ENCODE assay signal across 25 cellular contexts in genomic region chr2:171814883-171815282, GRCh38.
A peak's percentile ranks its signal among the peaks of the same experiment; 100 is the strongest.
DNase-seq lines count a peak whose midpoint lies in the region; ATAC-seq and TF ChIP-seq lines count a peak whose summit lies in the region.
"Had no signal": no experiment of that assay in that cellular context is flagged by ENCODE, and none has a peak within 500 bp of the region (broad histone marks: within the 10 kb centered on the region; RNA-seq: fewer than 3 reads in every experiment).

No MANE protein-coding gene starts in this region.

- no peak overlapping the region for H3K27ac Mint-ChIP-seq in GM23338
- H3K27ac Mint-ChIP-seq: activated B cell treated with CpG ODN at 0.5 μM for 24 hours; activated CD4-positive, alpha-beta memory T cell treated with anti-CD3 and anti-CD28 coated beads, Interleukin-2, amount 10 ng/mL, durations not matched to agents 7 days and 5 days; stimulated activated effector memory CD8-positive, alpha-beta T cell treated with anti-CD3 and anti-CD28 coated beads, Interleukin-12 subunit alpha, Interleukin-12 subunit beta, amount 100 ng/mL, for 72 hours had no signal

- DNase-seq in left ventricle myocardium inferior (no peak), left cardiac atrium (no peak), NCI-H524 treated with DMSO at 0.1 percent for 48 hours (lab: John Stamatoyannopoulos, UW) (peak; percentile 94), islet precursor cell (peak; percentile 58), COLO829 (ENCODE audit: low spot score) (no peak), Peyer's patch (no peak), GM23338 (ENCODE audit: low spot score) (no peak)
- DNase-seq: activated B cell treated with CpG ODN at 0.5 μM for 24 hours; activated CD4-positive, alpha-beta memory T cell treated with anti-CD3 and anti-CD28 coated beads, Interleukin-2, amount 10 ng/mL, durations not matched to agents 7 days and 5 days; activated naive CD4-positive, alpha-beta T cell treated with Interleukin-2 at 50 U/mL for 16 hours; amniotic stem cell; central memory CD4-positive, alpha-beta T cell; DMS153; KBM-7; kidney glomerular epithelial cell; naive thymus-derived CD8-positive, alpha-beta T cell; NCI-H2081; NCI-H774; SK-N-SH had no signal

- no peaks in the 10 kb centered on the region for H3K79me2 ChIP-seq in GM23338 (replicated peaks; ENCODE audit: insufficient read depth)

- H3K9me2 ChIP-seq in GM23338 (ENCODE audit: insufficient read depth), result no peaks in the 10 kb centered on the region
- H3K9me2 ChIP-seq: SK-N-SH had no signal

- no peaks in the 10 kb centered on the region for H4K20me1 ChIP-seq in GM23338 (replicated peaks; ENCODE audit: insufficient read depth)

- TF ChIP-seq CTCF in left ventricle myocardium inferior (IDR thresholded peaks at IDR 0.05; ENCODE audit: borderline replicate concordance) (no peak), Peyer's patch (IDR thresholded peaks at IDR 0.05) (no peak), GM23338 (conservative IDR thresholded peaks at IDR 0.05; ENCODE audit: low read depth in 2 of 2) (no peak)

- H3K4me1 Mint-ChIP-seq in GM23338, result no peaks in the 10 kb centered on the region
- H3K4me1 Mint-ChIP-seq: activated B cell treated with CpG ODN at 0.5 μM for 24 hours; activated CD4-positive, alpha-beta memory T cell treated with anti-CD3 and anti-CD28 coated beads, Interleukin-2, amount 10 ng/mL, durations not matched to agents 7 days and 5 days; stimulated activated effector memory CD8-positive, alpha-beta T cell treated with anti-CD3 and anti-CD28 coated beads, Interleukin-12 subunit alpha, Interleukin-12 subunit beta, amount 100 ng/mL, for 72 hours had no signal

- intact Hi-C loops in left ventricle myocardium inferior (cut with micrococcal nuclease), result loop anchor here (10.0 kb wide), 1 partner anchor 290 kb away; the partner anchor contains the start of gene DLX2
- intact Hi-C loops in left cardiac atrium (cut with DNase I), result loop anchor here in 1 of 2 donors (10.0 kb wide), 1 partner anchor 290 kb away; the partner anchor contains the start of gene DLX2

- no peaks in the 10 kb centered on the region for H3K27me3 ChIP-seq in left ventricle myocardium inferior (ENCODE audit: low read depth)
- H3K27me3 ChIP-seq in Peyer's patch, result no peaks in the 10 kb centered on the region
- no peaks in the 10 kb centered on the region for H3K27me3 ChIP-seq in GM23338 (ENCODE audit: insufficient read depth)
- H3K27me3 ChIP-seq: ovary, suprapubic skin had no signal

- no peaks in the 10 kb centered on the region for H3F3A ChIP-seq in GM23338 (replicated peaks; ENCODE audit: low read depth)

- ATAC-seq in left cardiac atrium (no peak), GM21423 (IDR thresholded peaks at IDR 0.05; ENCODE audit: unreplicated experiment) (no peak), GM23338 (no peak)
- ATAC-seq: GM12878; naive thymus-derived CD8-positive, alpha-beta T cell; stimulated activated effector memory CD8-positive, alpha-beta T cell treated with anti-CD3 and anti-CD28 coated beads, Interleukin-12 subunit alpha, Interleukin-12 subunit beta, amount 100 ng/mL, for 72 hours had no signal

- H3K9me3 ChIP-seq in left ventricle myocardium inferior (replicated peaks) (no peaks in the 10 kb centered on the region), Peyer's patch (no peaks in the 10 kb centered on the region)
- H3K9me3 ChIP-seq: ovary, SK-N-SH, suprapubic skin had no signal

- no peak overlapping the region for H3K4me2 ChIP-seq in GM23338
- H3K4me2 ChIP-seq: SK-N-SH had no signal

- H3K27me3 Mint-ChIP-seq in GM23338 (ENCODE audit: insufficient read depth, low read depth, poor library complexity), result no peaks in the 10 kb centered on the region
- H3K27me3 Mint-ChIP-seq: activated B cell treated with CpG ODN at 0.5 μM for 24 hours; activated CD4-positive, alpha-beta memory T cell treated with anti-CD3 and anti-CD28 coated beads, Interleukin-2, amount 10 ng/mL, durations not matched to agents 7 days and 5 days; naive thymus-derived CD8-positive, alpha-beta T cell had no signal

- H2AFZ ChIP-seq in GM23338, result no peak overlapping the region

- peaks cover 19% of the 10 kb centered on the region for H3K36me3 ChIP-seq in left ventricle myocardium inferior
- peaks cover 0 to 9% (median 0%) of the 10 kb centered on the region in 3 donors for H3K36me3 ChIP-seq in Peyer's patch
- H3K36me3 ChIP-seq in GM23338 (ENCODE audit: insufficient read depth), result no peaks in the 10 kb centered on the region
- H3K36me3 ChIP-seq: ovary had no signal

- no peak overlapping the region for H3K4me3 ChIP-seq in left ventricle myocardium inferior
- no peak overlapping the region for H3K4me3 ChIP-seq in Peyer's patch
- no peak overlapping the region for H3K4me3 ChIP-seq in GM23338
- H3K4me3 ChIP-seq: GM12878, ovary, suprapubic skin had no signal

- no peaks in the 10 kb centered on the region for H3K9me3 Mint-ChIP-seq in GM23338
- H3K9me3 Mint-ChIP-seq: activated B cell treated with CpG ODN at 0.5 μM for 24 hours; activated CD4-positive, alpha-beta memory T cell treated with anti-CD3 and anti-CD28 coated beads, Interleukin-2, amount 10 ng/mL, durations not matched to agents 7 days and 5 days; naive thymus-derived CD8-positive, alpha-beta T cell; stimulated activated effector memory CD8-positive, alpha-beta T cell treated with anti-CD3 and anti-CD28 coated beads, Interleukin-12 subunit alpha, Interleukin-12 subunit beta, amount 100 ng/mL, for 72 hours had no signal

- H3K27ac ChIP-seq in left ventricle myocardium inferior (replicated peaks) (peak overlapping the region; percentile 51), Peyer's patch (no peak overlapping the region), GM23338 (ENCODE audit: low read depth) (no peak overlapping the region; the same call in 1 of the 2 replicates)
- H3K27ac ChIP-seq: C4-2B, suprapubic skin had no signal

- no peak for TF ChIP-seq POLR2A in Peyer's patch (IDR thresholded peaks at IDR 0.05)

- H3K4me1 ChIP-seq in left ventricle myocardium inferior (peaks cover 7% of the 10 kb centered on the region), Peyer's patch (no peaks in the 10 kb centered on the region), GM23338 (ENCODE audit: insufficient read depth) (no peaks in the 10 kb centered on the region)
- H3K4me1 ChIP-seq: suprapubic skin had no signal

- no peak overlapping the region for H3K4me3 Mint-ChIP-seq in GM23338
- H3K4me3 Mint-ChIP-seq: activated B cell treated with CpG ODN at 0.5 μM for 24 hours; activated CD4-positive, alpha-beta memory T cell treated with anti-CD3 and anti-CD28 coated beads, Interleukin-2, amount 10 ng/mL, durations not matched to agents 7 days and 5 days; naive thymus-derived CD8-positive, alpha-beta T cell; stimulated activated effector memory CD8-positive, alpha-beta T cell treated with anti-CD3 and anti-CD28 coated beads, Interleukin-12 subunit alpha, Interleukin-12 subunit beta, amount 100 ng/mL, for 72 hours had no signal

- no peaks in the 10 kb centered on the region; the same call in 2 of the 3 replicates for H3K36me3 Mint-ChIP-seq in GM23338 (ENCODE audit: low read depth)

TF ChIP-seq in GM23338, 12 proteins besides CTCF, POLR2A, EP300 and RAD21 (continues in another document):
- no peak for TF ChIP-seq JUNB (IDR thresholded peaks at IDR 0.05; ENCODE audit: unreplicated experiment)
- TF ChIP-seq STAT1 (IDR thresholded peaks at IDR 0.05; ENCODE audit: unreplicated experiment), result no peak
- TF ChIP-seq POLR2AphosphoS5 (IDR thresholded peaks at IDR 0.05; ENCODE audit: low read depth), result no peak
- no peak for TF ChIP-seq NANOG (IDR thresholded peaks at IDR 0.05; ENCODE audit: borderline replicate concordance)
- TF ChIP-seq ZNF114 (CRISPR knock-in tag; IDR thresholded peaks at IDR 0.05), result no peak

Comparison
In these comparisons a context has a peak if more than half of its experiments do, and no peak if none do; other contexts are left out.
1. DNase-seq: peak in NCI-H524 treated with DMSO at 0.1 percent for 48 hours (single experiment) and islet precursor cell (single experiment); none in left ventricle myocardium inferior (single experiment), left cardiac atrium (single experiment), COLO829 (single experiment), Peyer's patch (0 of 3) and GM23338 (single experiment).